In genomic region chr11:3512666-3513065, GRCh38 we compare ENCODE assay signal across 7 cellular contexts.
DNase-seq lines count a peak whose midpoint lies in the region; TF ChIP-seq lines count a peak whose summit lies in the region.
"Not testable (repeated sequence)": the region's sequence is repeated elsewhere in the genome, so short reads cannot be mapped to it uniquely, and the experiment has no call there.

No MANE protein-coding gene starts in this region.

- not testable (repeated sequence) for H3K36me3 Mint-ChIP-seq in T-helper 2 cell treated with Interferon-gamma antibody and Interleukin-4, amounts not matched to agents 5 μg/mL and 100 μg/mL, for 36 hours (ENCODE audit: low read depth); activated T-cell treated with anti-CD3 and anti-CD28 coated beads, Interleukin-2, amount 50 U/mL, for 24 hours (ENCODE audit: low read depth); activated naive CD8-positive, alpha-beta T cell; mesothelial cell of epicardium; progenitor cell of endocrine pancreas (ENCODE audit: insufficient read depth)
- peaks cover 41% of the 10 kb centered on the region for H3K36me3 Mint-ChIP-seq in endodermal cell (ENCODE audit: low read depth)

- WGBS in endodermal cell (ENCODE audit: insufficient coverage in 1 of 2, insufficient read length in 1 of 2), 2 experiments, result 55 to 76% methylated on average over 4 to 5 of the region's 7 CpGs

- peaks cover 25% of the 10 kb centered on the region for H3K4me1 Mint-ChIP-seq in T-helper 2 cell treated with Interferon-gamma antibody and Interleukin-4, amounts not matched to agents 5 μg/mL and 100 μg/mL, for 36 hours (ENCODE audit: low read depth)
- peaks cover 25% of the 10 kb centered on the region for H3K4me1 Mint-ChIP-seq in activated T-cell treated with anti-CD3 and anti-CD28 coated beads, Interleukin-2, amount 50 U/mL, for 24 hours (ENCODE audit: low read depth)
- H3K4me1 Mint-ChIP-seq in activated naive CD8-positive, alpha-beta T cell (ENCODE audit: low read depth), result peaks cover 15% of the 10 kb centered on the region
- H3K4me1 Mint-ChIP-seq in endodermal cell (peaks cover 63% of the 10 kb centered on the region), mesothelial cell of epicardium (peaks cover 56% of the 10 kb centered on the region), progenitor cell of endocrine pancreas (ENCODE audit: low read depth) (peaks cover 74% of the 10 kb centered on the region)

- H3K9ac ChIP-seq in HUES6 (ENCODE audit: low read length), result peak overlapping the region; percentile 44
- peak overlapping the region; percentile 42 for H3K9ac ChIP-seq in endodermal cell (ENCODE audit: extremely low read depth, low read length, poor library complexity, severe bottlenecking)

- not testable (repeated sequence) for DNase-seq in T-helper 2 cell treated with Interferon-gamma antibody and Interleukin-4, amounts not matched to agents 5 μg/mL and 100 μg/mL, for 36 hours (ENCODE audit: low spot score); activated T-cell treated with anti-CD3 and anti-CD28 coated beads, Interleukin-2, amount 50 U/mL, for 24 hours; endodermal cell; mesothelial cell of epicardium (ENCODE audit: low spot score in 2 of 2, unreplicated experiment in 2 of 2); progenitor cell of endocrine pancreas (ENCODE audit: low spot score, unreplicated experiment)

- H3K9me3 Mint-ChIP-seq in T-helper 2 cell treated with Interferon-gamma antibody and Interleukin-4, amounts not matched to agents 5 μg/mL and 100 μg/mL, for 36 hours; activated T-cell treated with anti-CD3 and anti-CD28 coated beads, Interleukin-2, amount 50 U/mL, for 24 hours; activated naive CD8-positive, alpha-beta T cell (ENCODE audit: low read depth); mesothelial cell of epicardium; progenitor cell of endocrine pancreas (ENCODE audit: low read depth): not testable (repeated sequence)
- peaks cover 70% of the 10 kb centered on the region for H3K9me3 Mint-ChIP-seq in endodermal cell

- H3K27me3 Mint-ChIP-seq in T-helper 2 cell treated with Interferon-gamma antibody and Interleukin-4, amounts not matched to agents 5 μg/mL and 100 μg/mL, for 36 hours (ENCODE audit: low read depth), result peaks cover 12% of the 10 kb centered on the region
- H3K27me3 Mint-ChIP-seq in activated T-cell treated with anti-CD3 and anti-CD28 coated beads, Interleukin-2, amount 50 U/mL, for 24 hours; activated naive CD8-positive, alpha-beta T cell; endodermal cell (ENCODE audit: insufficient read depth): not testable (repeated sequence)
- H3K27me3 Mint-ChIP-seq in mesothelial cell of epicardium (ENCODE audit: low read depth) (peaks cover 17% of the 10 kb centered on the region), progenitor cell of endocrine pancreas (peaks cover 13% of the 10 kb centered on the region)

- not testable (repeated sequence) for TF ChIP-seq CTCF in endodermal cell (conservative IDR thresholded peaks at IDR 0.05); mesothelial cell of epicardium (IDR thresholded peaks at IDR 0.05; ENCODE audit: unreplicated experiment); progenitor cell of endocrine pancreas (IDR thresholded peaks at IDR 0.05; ENCODE audit: unreplicated experiment)

- H3K27ac Mint-ChIP-seq in T-helper 2 cell treated with Interferon-gamma antibody and Interleukin-4, amounts not matched to agents 5 μg/mL and 100 μg/mL, for 36 hours, result peak overlapping the region; percentile 86
- peak overlapping the region; percentile 86 for H3K27ac Mint-ChIP-seq in activated T-cell treated with anti-CD3 and anti-CD28 coated beads, Interleukin-2, amount 50 U/mL, for 24 hours
- H3K27ac Mint-ChIP-seq in activated naive CD8-positive, alpha-beta T cell, result not testable (repeated sequence)
- H3K27ac Mint-ChIP-seq in endodermal cell, result peak overlapping the region; percentile 95
- H3K27ac Mint-ChIP-seq in mesothelial cell of epicardium, result peak overlapping the region; percentile 2
- peak overlapping the region; percentile 79 for H3K27ac Mint-ChIP-seq in progenitor cell of endocrine pancreas

- not testable (repeated sequence) for H3K27me3 ChIP-seq in HUES6 (ENCODE audit: control insufficient read depth, insufficient read depth, low read length); endodermal cell (ENCODE audit: control insufficient read depth, insufficient read depth, low read length, poor library complexity, severe bottlenecking)

- not testable (repeated sequence) for H3K27ac ChIP-seq in HUES6 (ENCODE audit: low read depth, low read length); endodermal cell (ENCODE audit: low read depth, low read length)

- not testable (repeated sequence) for H3K36me3 ChIP-seq in HUES6 (ENCODE audit: control insufficient read depth, insufficient read depth, low read length); endodermal cell (ENCODE audit: control insufficient read depth, insufficient read depth, low read length)

- peaks cover 14% of the 10 kb centered on the region; the same call in 1 of the 2 replicates for H3K4me1 ChIP-seq in HUES6 (ENCODE audit: control insufficient read depth, insufficient read depth, low read length)
- not testable (repeated sequence) for H3K4me1 ChIP-seq in endodermal cell (ENCODE audit: control insufficient read depth, insufficient read depth, low read length)

- H3K4me3 Mint-ChIP-seq in T-helper 2 cell treated with Interferon-gamma antibody and Interleukin-4, amounts not matched to agents 5 μg/mL and 100 μg/mL, for 36 hours, result peak overlapping the region; percentile 67
- peak overlapping the region; percentile 61 for H3K4me3 Mint-ChIP-seq in activated T-cell treated with anti-CD3 and anti-CD28 coated beads, Interleukin-2, amount 50 U/mL, for 24 hours
- H3K4me3 Mint-ChIP-seq in activated naive CD8-positive, alpha-beta T cell, result peak overlapping the region; percentile 10
- H3K4me3 Mint-ChIP-seq in endodermal cell (peak overlapping the region; percentile 55), mesothelial cell of epicardium (peak overlapping the region; percentile 34)
- H3K4me3 Mint-ChIP-seq in progenitor cell of endocrine pancreas (ENCODE audit: low read depth), result not testable (repeated sequence)

- H3K9me3 ChIP-seq in HUES6 (ENCODE audit: control insufficient read depth, insufficient read depth, low read depth, low read length), result not testable (repeated sequence)
- peaks cover 33% of the 10 kb centered on the region for H3K9me3 ChIP-seq in endodermal cell (ENCODE audit: control insufficient read depth, low read length)

- H3K4me3 ChIP-seq in HUES6 (ENCODE audit: low read depth, low read length); endodermal cell (ENCODE audit: low read length): not testable (repeated sequence)
